In genomic region chr16:23497543-23497868, GRCh38 we compare ENCODE assay signal across 2 cellular contexts.
TF ChIP-seq lines count a peak whose summit lies in the region.

No MANE protein-coding gene starts in this region.

TF ChIP-seq in liver, 16 proteins besides CTCF, POLR2A, EP300 and RAD21:
- no peak for TF ChIP-seq MAX (IDR thresholded peaks at IDR 0.05)
- TF ChIP-seq HNF4G (IDR thresholded peaks at IDR 0.05), result no peak
- no peak for TF ChIP-seq SP1 (IDR thresholded peaks at IDR 0.05)
- no peak for TF ChIP-seq GABPA (IDR thresholded peaks at IDR 0.05 in 1 of 2, conservative IDR thresholded peaks at IDR 0.05 in 1 of 2)
- no peak for TF ChIP-seq REST (IDR thresholded peaks at IDR 0.05)

TF ChIP-seq in HepG2, 621 proteins besides CTCF, POLR2A, EP300 and RAD21:
- TF ChIP-seq ZNF138 (CRISPR knock-in tag; IDR thresholded peaks at IDR 0.05; ENCODE audit: low read depth), result no peak
- no peak for TF ChIP-seq TRAFD1 (CRISPR knock-in tag; IDR thresholded peaks at IDR 0.05; ENCODE audit: borderline replicate concordance)
- no peak for TF ChIP-seq ARNT (IDR thresholded peaks at IDR 0.05)
- no peak for TF ChIP-seq CHCHD3 (CRISPR knock-in tag; IDR thresholded peaks at IDR 0.05)
- TF ChIP-seq ZNF326 (CRISPR knock-in tag; IDR thresholded peaks at IDR 0.05; ENCODE audit: borderline replicate concordance), result no peak
- no peak for TF ChIP-seq ISX (CRISPR knock-in tag; conservative IDR thresholded peaks at IDR 0.05)
- TF ChIP-seq ZNF704 (CRISPR knock-in tag; IDR thresholded peaks at IDR 0.05; ENCODE audit: borderline replicate concordance), result no peak
- no peak for TF ChIP-seq CHD2 (IDR thresholded peaks at IDR 0.05; ENCODE audit: low read depth, low read length)
